Comparison of ENCODE assay signal across 9 cellular contexts in genomic region chr10:47299989-47300931, GRCh38. TPM values are rescaled to one million over a fixed set of nuclear protein-coding genes. Genes with fewer than 3 reads are reported as not detected.
DNase-seq lines count a peak whose midpoint lies in the region; ATAC-seq and TF ChIP-seq lines count a peak whose summit lies in the region.
"Had no signal": no experiment of that assay in that cellular context is flagged by ENCODE, and none has a peak within 500 bp of the region (broad histone marks: within the 10 kb centered on the region; RNA-seq: fewer than 3 reads in every experiment).

TSS of gene GDF10 (plus strand) at chr10:47300197. CDS start at chr10:47300652, 455 bp downstream.

- no peaks in the 10 kb centered on the region for H3K36me3 ChIP-seq in esophagus squamous epithelium
- H3K36me3 ChIP-seq in parathyroid adenoma (ENCODE audit: control insufficient read depth, insufficient read depth, low read length) = no peaks in the 10 kb centered on the region

- POLR2A ChIA-PET in AG04450 (lab: Yijun Ruan, JAX) = no interaction called here
- POLR2A ChIA-PET in T-cell (lab: Charles Lee) = no interaction called here

- H3K36me3 Mint-ChIP-seq in T-cell = no peaks in the 10 kb centered on the region

- H3K9me3 ChIP-seq in AG04450 (ENCODE audit: control insufficient read depth, insufficient read depth, low read length) (no peaks in the 10 kb centered on the region), esophagus squamous epithelium (no peaks in the 10 kb centered on the region), parathyroid adenoma (ENCODE audit: control insufficient read depth, low read length) (no peaks in the 10 kb centered on the region)

- intact Hi-C loops in esophagus squamous epithelium (cut with DNase I) = no loop called here

- H3K27me3 ChIP-seq in AG04450 (ENCODE audit: control insufficient read depth, insufficient read depth, low read length) = peaks cover 67% of the 10 kb centered on the region
- peaks cover 0 to 82% (median 5%) of the 10 kb centered on the region in 4 donors for H3K27me3 ChIP-seq in esophagus squamous epithelium
- H3K27me3 ChIP-seq in parathyroid adenoma (ENCODE audit: control insufficient read depth, insufficient read depth, low read length) = no peaks in the 10 kb centered on the region

- no peaks in the 10 kb centered on the region for H3K9me3 Mint-ChIP-seq in T-cell

- TF ChIP-seq POLR2A in esophagus squamous epithelium (IDR thresholded peaks at IDR 0.05) = no peak

- H3K9ac ChIP-seq in parathyroid adenoma = no peak within 1 kb of the TSS

- no peak for DNase-seq in AG04450 (ENCODE audit: low read depth, low spot score)
- peak in 6 of 34 experiments; percentile 13 to 27 (median 22) for DNase-seq in T-cell
- no peak for DNase-seq in esophagus squamous epithelium (lab: John Stamatoyannopoulos, UW)
- no peak for DNase-seq in NCI-H1436 treated with DMSO at 0.1 percent for 48 hours (lab: John Stamatoyannopoulos, UW)
- DNase-seq in NCI-H345 treated with DMSO at 0.1 percent for 48 hours (lab: John Stamatoyannopoulos, UW; ENCODE audit: unreplicated experiment) = no peak
- DNase-seq in DMS79 (lab: John Stamatoyannopoulos, UW) = no peak
- DNase-seq: SHP77 treated with DMSO at 0.1 percent for 48 hours had no signal

- TF ChIP-seq CTCF in AG04450 (IDR thresholded peaks at IDR 0.05; ENCODE audit: low read depth, low read length) = no peak
- TF ChIP-seq CTCF in esophagus squamous epithelium (IDR thresholded peaks at IDR 0.05) = no peak
- no peak for TF ChIP-seq CTCF in parathyroid adenoma (IDR thresholded peaks at IDR 0.05)

- peak within 1 kb of the TSS; percentile 30 for H3K4me2 ChIP-seq in parathyroid adenoma (ENCODE audit: low read length)

- CTCF ChIA-PET in AG04450 (lab: Charles Lee) (interaction anchor here (1.4 to 2.0 kb wide), 3 partner anchors 11 to 275 kb away, joined by 4 to 10 read pairs (median 5); no protein-coding TSS in a partner anchor), T-cell (lab: Charles Lee) (interaction anchor here in 1 of 2 donors (1.4 kb wide), 1 partner anchor 11 kb away, joined by 4 read pairs; no protein-coding TSS in a partner anchor)

- peaks cover 8 to 14% of the 10 kb centered on the region in 2 donors for H3K27me3 Mint-ChIP-seq in T-cell

- H3K27ac ChIP-seq in AG04450 (ENCODE audit: low read depth, low read length) (no peak within 1 kb of the TSS), esophagus squamous epithelium (peak within 1 kb of the TSS in 2 of 4 donors; percentile 28 to 58), parathyroid adenoma (no peak within 1 kb of the TSS)

- peaks cover 12 to 29% (median 21%) of the 10 kb centered on the region in 3 donors for H3K4me1 Mint-ChIP-seq in T-cell

- 3 to 43% methylated on average over 5 to 9 of the region's 115 CpGs for WGBS in esophagus squamous epithelium, 2 donors

- H3K4me3 Mint-ChIP-seq in T-cell = peak within 1 kb of the TSS; percentile 74 to 84 (median 74)

- no peak within 1 kb of the TSS for H2AFZ ChIP-seq in parathyroid adenoma

- H3K4me1 ChIP-seq in esophagus squamous epithelium (peaks cover 0 to 32% (median 11%) of the 10 kb centered on the region in 3 donors), parathyroid adenoma (no peaks in the 10 kb centered on the region)

- no peaks in the 10 kb centered on the region for H3K79me2 ChIP-seq in parathyroid adenoma

- ATAC-seq in T-cell (replicated peaks in 1 of 4) = peak; percentile 52 to 68 (median 58)
- ATAC-seq in HG03354 (IDR thresholded peaks at IDR 0.05; ENCODE audit: poor library complexity, severe bottlenecking, unreplicated experiment) = no peak

- H3K27ac Mint-ChIP-seq in T-cell = peak within 1 kb of the TSS in 1 of 2 donors; percentile 40

- H3K4me3 ChIP-seq in AG04450 (ENCODE audit: low read depth, low read length) (peak within 1 kb of the TSS; percentile 34; the same call in 1 of the 2 replicates), esophagus squamous epithelium (peak within 1 kb of the TSS; percentile 31 to 66 (median 42)), parathyroid adenoma (ENCODE audit: low read depth, low read length) (no peak within 1 kb of the TSS)

RNA-seq across cellular contexts. Expression of gene GDF10, which starts in this region (rescaled TPM):
- polyA plus RNA-seq in AG04450 (2011; rRNA removed) = 0.09 and 0.14 TPM in 2 replicates
- polyA minus RNA-seq in AG04450 (2011; rRNA and poly(A)+ RNA removed) = 0.09 and 0.48 TPM in 2 replicates
- 1 to 10 TPM in 1 of 5 donors, under 1 TPM in 4; 0.14 to 1.4 (median 0.46) TPM for total RNA-seq in T-cell
- total RNA-seq in esophagus squamous epithelium = 10 to 100 TPM in 1 of 4 donors, under 1 TPM in 3; 0.29 to 12.6 (median 0.57) TPM
